ENCODE assay signal across 8 cellular contexts in the genomic region with DNA sequence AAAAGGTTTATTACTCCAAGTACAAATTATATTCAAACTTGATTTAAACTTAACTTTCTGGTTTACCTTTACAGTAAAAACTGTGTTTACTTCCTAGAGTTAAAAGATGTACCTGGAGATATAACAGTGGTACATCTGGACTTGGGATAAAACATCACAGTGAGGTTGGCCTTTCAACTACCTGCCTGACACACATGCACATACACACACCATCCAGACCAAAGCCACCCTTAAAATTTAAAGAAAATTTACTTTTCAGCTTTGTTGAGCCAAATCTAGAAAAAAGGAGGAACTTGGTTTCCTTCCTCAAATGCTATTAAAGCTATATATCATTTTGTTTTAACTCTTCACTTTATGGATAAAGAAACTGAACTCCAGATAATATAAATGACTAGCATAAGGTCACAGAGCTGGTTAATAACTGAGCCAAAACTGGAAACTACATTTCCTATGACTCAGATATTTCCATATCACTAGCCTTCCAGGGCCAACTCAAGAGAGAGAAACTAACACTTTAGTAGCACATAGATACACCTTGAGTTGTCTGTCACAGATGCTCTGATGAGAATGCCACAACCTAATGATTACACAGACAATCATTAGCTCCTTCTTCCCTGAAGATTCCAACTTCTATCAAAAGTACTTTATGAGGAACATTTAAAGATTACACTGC. TPM values are rescaled to one million over a fixed set of nuclear protein-coding genes. Genes with fewer than 3 reads are reported as not detected.
DNase-seq lines count a peak whose midpoint lies in the region; ATAC-seq, FAIRE-seq and TF ChIP-seq lines count a peak whose summit lies in the region.

No MANE protein-coding gene starts in this region.

- TF ChIP-seq POLR2A in GM12892 (IDR thresholded peaks at IDR 0.05; ENCODE audit: low read depth, low read length) (no peak), erythroblast (IDR thresholded peaks at IDR 0.05; ENCODE audit: low read length) (peak; percentile 36), transverse colon (IDR thresholded peaks at IDR 0.05) (no peak)

- peaks cover 30% of the 10 kb centered on the region for H3K79me2 ChIP-seq in neural progenitor cell (ENCODE audit: low read depth)

- peaks cover 0 to 8% of the 10 kb centered on the region in 2 donors for H3K9me3 ChIP-seq in transverse colon
- H3K9me3 ChIP-seq in heart right ventricle: peaks cover 0 to 29% (median 14%) of the 10 kb centered on the region in 11 donors
- peaks cover 5% of the 10 kb centered on the region for H3K9me3 ChIP-seq in neural progenitor cell (ENCODE audit: low read depth)

- TF ChIP-seq CTCF in transverse colon (IDR thresholded peaks at IDR 0.05) (no peak), heart right ventricle (IDR thresholded peaks at IDR 0.05) (no peak), neural progenitor cell (IDR thresholded peaks at IDR 0.05) (no peak)

- H2AFZ ChIP-seq in neural progenitor cell (replicated peaks): no peak overlapping the region

- H3K4me3 Mint-ChIP-seq in neural progenitor cell: no peak overlapping the region

- in situ Hi-C loops in transverse colon (cut with MboI; ENCODE audit: low pct_ligation_motif_present in 1 of 4, low pct_unique_long_range_greater_than_20kb in 1 of 4, low sequenced_read_pairs in 3 of 4): loop anchor here in 2 of 4 donors (10.0 to 25.0 kb wide), 3 partner anchors 152 to 889 kb away; partner anchors contain the start of gene ATP1B1 (in 1 of the 2)

- no peak for TF ChIP-seq EP300 in transverse colon (IDR thresholded peaks at IDR 0.05; ENCODE audit: low read depth)

- H4K20me1 ChIP-seq in neural progenitor cell (ENCODE audit: low read depth): no peaks in the 10 kb centered on the region

- intact Hi-C loops in transverse colon (cut with DNase I; ENCODE audit: low total_unique reads): no loop called here
- intact Hi-C loops in heart right ventricle (cut with DNase I): no loop called here

- ATAC-seq in GM21529 (IDR thresholded peaks at IDR 0.05; ENCODE audit: unreplicated experiment) (peak; percentile 93), HG03521 (IDR thresholded peaks at IDR 0.05; ENCODE audit: unreplicated experiment) (peak; percentile 87), heart right ventricle (no peak)

- H3K36me3 Mint-ChIP-seq in neural progenitor cell: peaks cover 7% of the 10 kb centered on the region

- no peak overlapping the region for H3K4me2 ChIP-seq in neural progenitor cell

- H3K4me1 Mint-ChIP-seq in neural progenitor cell: no peaks in the 10 kb centered on the region

- no peaks in the 10 kb centered on the region for H3K27me3 Mint-ChIP-seq in neural progenitor cell (ENCODE audit: insufficient read depth, low read depth)

- FAIRE-seq in GM12892 (lab: Jason Lieb, UNC): peak; percentile 53

- H3K27ac ChIP-seq in transverse colon (no peak overlapping the region), heart right ventricle (peak overlapping the region in 1 of 10 donors; percentile 24), neural progenitor cell (no peak overlapping the region)

- no peak for DNase-seq in GM12892 (ENCODE audit: insufficient read length)
- peak; percentile 77 to 78 for DNase-seq in erythroblast (lab: John Stamatoyannopoulos, UW)
- DNase-seq in transverse colon: no peak
- no peak for DNase-seq in heart right ventricle
- no peak for DNase-seq in NCI-H524 (lab: John Stamatoyannopoulos, UW)
- DNase-seq in neural progenitor cell (ENCODE audit: low spot score): no peak

- peaks cover 27% of the 10 kb centered on the region for H3K9me3 Mint-ChIP-seq in neural progenitor cell

- H3K27me3 ChIP-seq in transverse colon: no peaks in the 10 kb centered on the region
- H3K27me3 ChIP-seq in heart right ventricle: no peaks in the 10 kb centered on the region
- no peaks in the 10 kb centered on the region for H3K27me3 ChIP-seq in neural progenitor cell

- H3K36me3 ChIP-seq in transverse colon: no peaks in the 10 kb centered on the region
- H3K36me3 ChIP-seq in heart right ventricle: peaks cover 0 to 8% (median 0%) of the 10 kb centered on the region in 9 donors
- peaks cover 5% of the 10 kb centered on the region for H3K36me3 ChIP-seq in neural progenitor cell

- no peaks in the 10 kb centered on the region for H3F3A ChIP-seq in neural progenitor cell (ENCODE audit: low read depth)

- H3K4me3 ChIP-seq in transverse colon (no peak overlapping the region), heart right ventricle (no peak overlapping the region), neural progenitor cell (no peak overlapping the region)

- H3K27ac Mint-ChIP-seq in neural progenitor cell: no peak overlapping the region

- no peaks in the 10 kb centered on the region for H3K4me1 ChIP-seq in transverse colon
- peaks cover 0 to 12% (median 0%) of the 10 kb centered on the region in 9 donors for H3K4me1 ChIP-seq in heart right ventricle
- peaks cover 4% of the 10 kb centered on the region for H3K4me1 ChIP-seq in neural progenitor cell

- no peak overlapping the region for H3K9ac ChIP-seq in neural progenitor cell

RNA-seq across cellular contexts. Expression of gene NME7, which starts 40.8 kb away (rescaled TPM):
- 21.9 TPM for polyA plus RNA-seq in GM12892 (2012; ENCODE audit: missing spikeins)
- total RNA-seq in transverse colon: 10 to 100 TPM in 1 of 4 donors, 1 to 10 TPM in 3; 1.9 to 15.9 (median 8.3) TPM
- 10 to 100 TPM in 6 of 10 donors, 1 to 10 TPM in 4; 5.6 to 18.9 (median 10.5) TPM for total RNA-seq in heart right ventricle
- 10 to 100 TPM in 1 of 2 donors, 1 to 10 TPM in 1; 5.5 to 12.4 TPM for polyA plus RNA-seq in heart right ventricle
- 23.5 and 60.6 TPM in 2 replicates for total RNA-seq in neural progenitor cell (ENCODE audit: low replicate concordance)

RNA-seq across cellular contexts. Expression of gene BLZF1, which starts 41.2 kb away (rescaled TPM):
- 8.3 TPM for polyA plus RNA-seq in GM12892 (2012; ENCODE audit: missing spikeins)
- total RNA-seq in transverse colon: 10 to 100 TPM; 14.5 to 33.3 (median 28.1) TPM
- total RNA-seq in heart right ventricle: 10 to 100 TPM; 17.3 to 32.5 (median 25.4) TPM
- 10 to 100 TPM in 1 of 2 donors, 1 to 10 TPM in 1; 8.4 to 10.4 TPM for polyA plus RNA-seq in heart right ventricle
- 14.5 and 25.2 TPM in 2 replicates for total RNA-seq in neural progenitor cell (ENCODE audit: low replicate concordance)

Comparison
In these comparisons a context has a peak if more than half of its experiments do, and no peak if none do; other contexts are left out.
1. DNase-seq: peak in erythroblast (2 of 2); none in GM12892 (single experiment), transverse colon (single experiment), heart right ventricle (0 of 2), NCI-H524 (0 of 2) and neural progenitor cell (single experiment).
2. ATAC-seq: peak in GM21529 (single experiment) and HG03521 (single experiment); none in heart right ventricle (0 of 8).